1 cellular context compared by ENCODE assay signal in genomic region chr11:72821920-72822799, GRCh38.
TF ChIP-seq lines count a peak whose summit lies in the region.

No MANE protein-coding gene starts in this region.

TF ChIP-seq in A549, 52 proteins besides CTCF, POLR2A, EP300 and RAD21 (continued from another document):
- peak; percentile 90; the same call in 1 of the 2 replicates for TF ChIP-seq E2F6 (IDR thresholded peaks at IDR 0.05; ENCODE audit: borderline replicate concordance, low read depth)
- no peak for TF ChIP-seq FOXS1 (CRISPR knock-in tag; IDR thresholded peaks at IDR 0.05)
- TF ChIP-seq RFX5 (IDR thresholded peaks at IDR 0.05), result no peak
- TF ChIP-seq HES2 (IDR thresholded peaks at IDR 0.05), result no peak
- no peak for TF ChIP-seq HEYL (CRISPR knock-in tag; IDR thresholded peaks at IDR 0.05)
- TF ChIP-seq HOXB5 (CRISPR knock-in tag; IDR thresholded peaks at IDR 0.05), result no peak
- no peak for TF ChIP-seq PHF8 (IDR thresholded peaks at IDR 0.05; ENCODE audit: borderline replicate concordance, low read depth)
- no peak for TF ChIP-seq BHLHE40 (IDR thresholded peaks at IDR 0.05; ENCODE audit: low read depth, low read length)
- TF ChIP-seq FOSL2 (IDR thresholded peaks at IDR 0.05), result no peak
- no peak for TF ChIP-seq FOSL2 (CRISPR knock-in tag; IDR thresholded peaks at IDR 0.05)
- no peak for TF ChIP-seq HOXB13 (CRISPR knock-in tag; IDR thresholded peaks at IDR 0.05; ENCODE audit: low read depth)
- peak; percentile 45 to 62; a peak in 1 of 5 replicates for TF ChIP-seq JUN (IDR thresholded peaks at IDR 0.05)
- no peak for TF ChIP-seq ATOH8 (CRISPR knock-in tag; IDR thresholded peaks at IDR 0.05; ENCODE audit: low read depth)
- TF ChIP-seq JUNB (IDR thresholded peaks at IDR 0.05), result no peak
- no peak for TF ChIP-seq ELK1 (IDR thresholded peaks at IDR 0.05; ENCODE audit: low read depth, low read length)
- 0 out of 3 replicates have a peak, but pooled peaks have one; percentile 60 for TF ChIP-seq BCL3 (IDR thresholded peaks at IDR 0.05)
- no peak for TF ChIP-seq USF2 (IDR thresholded peaks at IDR 0.05)
- TF ChIP-seq HOXA7 (CRISPR knock-in tag; IDR thresholded peaks at IDR 0.05), result no peak
- no peak for TF ChIP-seq HMGXB4 (CRISPR knock-in tag; IDR thresholded peaks at IDR 0.05; ENCODE audit: borderline replicate concordance)
- TF ChIP-seq ESRRA (IDR thresholded peaks at IDR 0.05; ENCODE audit: borderline replicate concordance, low read length), result no peak
- 0 out of 2 replicates have a peak, but pooled peaks have one; percentile 51 for TF ChIP-seq RNF2 (IDR thresholded peaks at IDR 0.05; ENCODE audit: borderline replicate concordance, low read depth)
- no peak for TF ChIP-seq KDM1A (IDR thresholded peaks at IDR 0.05; ENCODE audit: low read depth)
- no peak for TF ChIP-seq POLR2AphosphoS2 (conservative IDR thresholded peaks at IDR 0.05; ENCODE audit: low read length)
- TF ChIP-seq NPAS2 (CRISPR knock-in tag; IDR thresholded peaks at IDR 0.05; ENCODE audit: borderline replicate concordance), result no peak
- TF ChIP-seq CHD2 (IDR thresholded peaks at IDR 0.05; ENCODE audit: low read length, partially characterized antibody), result no peak
- no peak for TF ChIP-seq CHD4 (IDR thresholded peaks at IDR 0.05; ENCODE audit: borderline replicate concordance)
- no peak for TF ChIP-seq ZNF302 (CRISPR knock-in tag; IDR thresholded peaks at IDR 0.05)
- TF ChIP-seq PBX3 (IDR thresholded peaks at IDR 0.05), result no peak
